Comparison of ENCODE assay signal across 11 cellular contexts in genomic region chr6:159116343-159116742, GRCh38. TPM values are rescaled to one million over a fixed set of nuclear protein-coding genes. Genes with fewer than 3 reads are reported as not detected.
DNase-seq lines count a peak whose midpoint lies in the region; ATAC-seq and TF ChIP-seq lines count a peak whose summit lies in the region.
"Had no signal": no experiment of that assay in that cellular context is flagged by ENCODE, and none has a peak within 500 bp of the region (broad histone marks: within the 10 kb centered on the region; RNA-seq: fewer than 3 reads in every experiment).

No MANE protein-coding gene starts in this region.

- DNase-seq in MM.1S (no peak), mucosa of descending colon (peak in 1 of 3 donors; percentile 76), NCI-H2171 (lab: John Stamatoyannopoulos, UW) (no peak), NCI-H2081 (lab: John Stamatoyannopoulos, UW) (no peak), SW480 (ENCODE audit: low spot score) (no peak), NCI-H748 (lab: John Stamatoyannopoulos, UW; ENCODE audit: unreplicated experiment) (no peak)
- DNase-seq: activated naive CD4-positive, alpha-beta T cell treated with anti-CD3 and anti-CD28 coated beads, Interleukin-2, amount 50 U/mL, for 16 hours; NCI-H526 had no signal

- no peaks in the 10 kb centered on the region for H4K20me1 ChIP-seq in MM.1S (ENCODE audit: insufficient read depth, low read length)

- H3K27me3 ChIP-seq in MM.1S (replicated peaks; ENCODE audit: insufficient read depth, low read length), result peaks cover 48% of the 10 kb centered on the region

- H3K9me3 ChIP-seq in MM.1S (replicated peaks; ENCODE audit: insufficient read depth, low read length) (no peaks in the 10 kb centered on the region), mucosa of descending colon (no peaks in the 10 kb centered on the region)

- intact Hi-C loops in mucosa of descending colon (cut with DNase I, micrococcal nuclease), result no loop called here

- no peak overlapping the region for H3K4me3 ChIP-seq in MM.1S (ENCODE audit: low read length)
- no peak overlapping the region for H3K4me3 ChIP-seq in mucosa of descending colon

- no peaks in the 10 kb centered on the region for H3F3A ChIP-seq in MM.1S (ENCODE audit: insufficient read depth, low read length)

- H3K79me2 ChIP-seq in MM.1S (ENCODE audit: low read length), result no peaks in the 10 kb centered on the region

- H3K27ac ChIP-seq in MM.1S (ENCODE audit: low read length), result no peak overlapping the region

- H3K4me1 ChIP-seq in MM.1S (ENCODE audit: low read length), result peaks cover 16% of the 10 kb centered on the region
- no peaks in the 10 kb centered on the region for H3K4me1 ChIP-seq in mucosa of descending colon (ENCODE audit: low read depth)

- TF ChIP-seq CTCF in MM.1S (IDR thresholded peaks at IDR 0.05; ENCODE audit: low read length) (no peak), mucosa of descending colon (IDR thresholded peaks at IDR 0.05) (no peak)

- no peak overlapping the region for H3K9ac ChIP-seq in MM.1S (ENCODE audit: low read length)

- H3K36me3 ChIP-seq in MM.1S (replicated peaks; ENCODE audit: insufficient read depth, low read length) (no peaks in the 10 kb centered on the region), mucosa of descending colon (ENCODE audit: low read depth) (no peaks in the 10 kb centered on the region)

- H3K4me2 ChIP-seq in MM.1S (ENCODE audit: low read depth, low read length), result peak overlapping the region; percentile 9; the same call in 1 of the 2 replicates

- H2AFZ ChIP-seq in MM.1S (ENCODE audit: low read length), result no peak overlapping the region

- ATAC-seq in GM18508 (IDR thresholded peaks at IDR 0.05; ENCODE audit: insufficient read depth, unreplicated experiment), result peak; percentile 47
- ATAC-seq in GM21576 (IDR thresholded peaks at IDR 0.05; ENCODE audit: unreplicated experiment), result peak; percentile 72
- ATAC-seq in mucosa of descending colon, result peak; percentile 58

- no peaks in the 10 kb centered on the region for H3K9me2 ChIP-seq in MM.1S (replicated peaks; ENCODE audit: insufficient read depth, low read length)

RNA-seq across cellular contexts. Expression of gene FNDC1, which starts 52.9 kb away (rescaled TPM):
- total RNA-seq in mucosa of descending colon, result 1 to 10 TPM in 1 of 3 donors, under 1 TPM in 2; 0.64 to 6.6 (median 0.89) TPM
- total RNA-seq: pulmonary artery endothelial cell had no signal
